Comparison of ENCODE assay signal across 8 cellular contexts in the genomic region with DNA sequence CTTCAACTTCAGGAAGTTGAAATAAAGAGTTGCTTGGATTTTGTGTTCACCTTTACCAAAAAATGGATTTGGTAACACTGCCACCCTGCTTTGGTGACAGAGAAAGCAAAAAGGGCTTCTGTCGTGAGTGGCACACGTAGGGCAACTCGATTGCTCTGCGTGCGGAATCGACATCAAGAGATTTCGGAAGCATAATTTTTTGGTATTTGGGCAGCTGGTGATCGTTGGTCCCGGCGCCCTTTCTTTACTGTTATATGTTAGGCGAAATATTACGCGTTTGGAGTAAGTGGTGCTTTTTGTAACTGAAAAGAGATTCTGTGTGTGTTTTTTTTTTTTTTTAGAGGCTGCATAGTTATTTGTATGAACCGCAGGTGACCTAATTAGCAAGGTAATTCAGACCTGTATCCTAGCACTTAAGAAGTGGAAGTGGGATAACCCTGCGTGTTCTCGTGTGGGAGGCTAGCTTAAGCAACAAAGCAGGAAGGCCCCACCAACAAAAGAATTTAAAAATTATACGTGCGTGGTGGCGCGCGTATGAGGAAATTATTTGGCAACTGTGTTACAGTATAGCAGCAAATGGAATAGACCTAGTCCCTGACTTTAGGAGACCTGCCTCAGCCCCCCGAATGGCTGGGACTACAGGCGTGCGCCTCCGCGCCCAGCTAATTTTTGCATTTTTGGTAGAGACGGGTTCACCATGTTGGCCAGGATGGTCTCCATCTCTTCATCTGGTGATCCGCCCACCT. TPM values are rescaled to one million over a fixed set of nuclear protein-coding genes. Genes with fewer than 3 reads are reported as not detected.
DNase-seq lines count a peak whose midpoint lies in the region; ATAC-seq and TF ChIP-seq lines count a peak whose summit lies in the region.

TSS of gene RNU11 (plus strand) at position 108 of the 746 bp plus-strand sequence.

- no peaks in the 10 kb centered on the region for H3K36me3 Mint-ChIP-seq in activated CD4-positive, alpha-beta T cell treated with anti-CD3 and anti-CD28 coated beads, Interleukin-2, amount 10 ng/mL, durations not matched to agents 24 days and 14 days (ENCODE audit: low read depth)
- H3K36me3 Mint-ChIP-seq in dendritic cell treated with granulocyte-macrophage colony-stimulating factor and Interleukin-4, amounts not matched to agents 40 ng/mL and 50 ng/mL, for 4 days (ENCODE audit: low read depth): no peaks in the 10 kb centered on the region

- intact Hi-C loops in activated CD4-positive, alpha-beta T cell treated with anti-CD3 and anti-CD28 coated beads, Interleukin-2, amount 10 ng/mL, durations not matched to agents 24 days and 14 days (cut with micrococcal nuclease): loop anchor here (1.0 to 2.0 kb wide), 5 partner anchors 20 to 228 kb away; partner anchors contain the start of genes GMEB1, TRNAU1AP and YTHDF2
- intact Hi-C loops in dendritic cell treated with granulocyte-macrophage colony-stimulating factor and Interleukin-4, amounts not matched to agents 40 ng/mL and 50 ng/mL, for 4 days (cut with micrococcal nuclease): loop anchor here (2.0 kb wide), 3 partner anchors 20 to 228 kb away; partner anchors contain the start of genes GMEB1 and YTHDF2
- intact Hi-C loops in left lung (cut with DNase I): no loop called here

- no peaks in the 10 kb centered on the region for H3K36me3 ChIP-seq in left lung

- H3K27ac Mint-ChIP-seq in activated CD4-positive, alpha-beta T cell treated with anti-CD3 and anti-CD28 coated beads, Interleukin-2, amount 10 ng/mL, durations not matched to agents 24 days and 14 days: peak within 1 kb of the TSS; percentile 97
- peak within 1 kb of the TSS; percentile 97 for H3K27ac Mint-ChIP-seq in dendritic cell treated with granulocyte-macrophage colony-stimulating factor and Interleukin-4, amounts not matched to agents 40 ng/mL and 50 ng/mL, for 4 days

- peaks cover 28% of the 10 kb centered on the region for H3K4me1 Mint-ChIP-seq in activated CD4-positive, alpha-beta T cell treated with anti-CD3 and anti-CD28 coated beads, Interleukin-2, amount 10 ng/mL, durations not matched to agents 24 days and 14 days
- peaks cover 38% of the 10 kb centered on the region for H3K4me1 Mint-ChIP-seq in dendritic cell treated with granulocyte-macrophage colony-stimulating factor and Interleukin-4, amounts not matched to agents 40 ng/mL and 50 ng/mL, for 4 days (ENCODE audit: low read depth)

- peak within 1 kb of the TSS; percentile 80 for H3K4me3 Mint-ChIP-seq in activated CD4-positive, alpha-beta T cell treated with anti-CD3 and anti-CD28 coated beads, Interleukin-2, amount 10 ng/mL, durations not matched to agents 24 days and 14 days
- H3K4me3 Mint-ChIP-seq in dendritic cell treated with granulocyte-macrophage colony-stimulating factor and Interleukin-4, amounts not matched to agents 40 ng/mL and 50 ng/mL, for 4 days: peak within 1 kb of the TSS; percentile 78

- peak within 1 kb of the TSS; percentile 18 to 36 for H3K4me3 ChIP-seq in left lung

- H3K27me3 ChIP-seq in left lung: no peaks in the 10 kb centered on the region

- H3K27me3 Mint-ChIP-seq in activated CD4-positive, alpha-beta T cell treated with anti-CD3 and anti-CD28 coated beads, Interleukin-2, amount 10 ng/mL, durations not matched to agents 24 days and 14 days: no peaks in the 10 kb centered on the region
- no peaks in the 10 kb centered on the region for H3K27me3 Mint-ChIP-seq in dendritic cell treated with granulocyte-macrophage colony-stimulating factor and Interleukin-4, amounts not matched to agents 40 ng/mL and 50 ng/mL, for 4 days

- no peaks in the 10 kb centered on the region for H3K9me3 Mint-ChIP-seq in activated CD4-positive, alpha-beta T cell treated with anti-CD3 and anti-CD28 coated beads, Interleukin-2, amount 10 ng/mL, durations not matched to agents 24 days and 14 days
- no peaks in the 10 kb centered on the region for H3K9me3 Mint-ChIP-seq in dendritic cell treated with granulocyte-macrophage colony-stimulating factor and Interleukin-4, amounts not matched to agents 40 ng/mL and 50 ng/mL, for 4 days

- peaks cover 8 to 39% of the 10 kb centered on the region in 2 donors for H3K4me1 ChIP-seq in left lung

- DNase-seq in NCI-H526 (lab: John Stamatoyannopoulos, UW) (peak; percentile 100), left lung (peak; percentile 81 to 87)
- peak; percentile 96 for DNase-seq in activated CD4-positive, alpha-beta T cell treated with anti-CD3 and anti-CD28 coated beads, Interleukin-2, amount 10 ng/mL, durations not matched to agents 24 days and 14 days
- peak; percentile 81 for DNase-seq in stimulated activated CD4-positive, alpha-beta T cell treated with anti-CD3 and anti-CD28 coated beads, Interleukin-2, amount 100 ng/mL, for 4 hours (ENCODE audit: low read depth)

- ATAC-seq in GM19328 (IDR thresholded peaks at IDR 0.05; ENCODE audit: unreplicated experiment): peak; percentile 51
- ATAC-seq in HG03469 (IDR thresholded peaks at IDR 0.05; ENCODE audit: unreplicated experiment): peak; percentile 57
- peak; percentile 80 for ATAC-seq in left lung

- no peak; the same call in 1 of the 2 replicates for TF ChIP-seq CTCF in C4-2B (conservative IDR thresholded peaks at IDR 0.05)
- no peak for TF ChIP-seq CTCF in left lung (IDR thresholded peaks at IDR 0.05)

- H3K9me3 ChIP-seq in left lung: no peaks in the 10 kb centered on the region

- H3K27ac ChIP-seq in C4-2B: peak within 1 kb of the TSS; percentile 90
- peak within 1 kb of the TSS; percentile 91 to 97 for H3K27ac ChIP-seq in left lung

RNA-seq across cellular contexts. Expression of gene RNU11, which starts in this region (rescaled TPM):
- not detected in 2 replicates for total RNA-seq in activated CD4-positive, alpha-beta T cell treated with anti-CD3 and anti-CD28 coated beads, Interleukin-2, amount 10 ng/mL, durations not matched to agents 24 days and 14 days
- not detected for total RNA-seq in left lung

Comparison
In these comparisons a context has a peak if more than half of its experiments do, and no peak if none do; other contexts are left out.
1. Peak in every context shown above with its lines: DNase-seq, ATAC-seq, H3K4me3 ChIP-seq and H3K27ac ChIP-seq.
2. Peak in DNase-seq in activated CD4-positive, alpha-beta T cell treated with anti-CD3 and anti-CD28 coated beads, Interleukin-2, amount 10 ng/mL, durations not matched to agents 24 days and 14 days; RNA of the gene not detected or under 1 TPM.
3. Peak in DNase-seq, ATAC-seq, H3K4me3 ChIP-seq and H3K27ac ChIP-seq in left lung; RNA of the gene not detected or under 1 TPM.
4. intact Hi-C loops: an anchor here in activated CD4-positive, alpha-beta T cell treated with anti-CD3 and anti-CD28 coated beads, Interleukin-2, amount 10 ng/mL, durations not matched to agents 24 days and 14 days (1.0 to 2.0 kb wide) and dendritic cell treated with granulocyte-macrophage colony-stimulating factor and Interleukin-4, amounts not matched to agents 40 ng/mL and 50 ng/mL, for 4 days (2.0 kb wide); none called in left lung.